In genomic region chr6:111237757-111238260, GRCh38 we compare ENCODE assay signal across 1 cellular context.
TF ChIP-seq lines count a peak whose summit lies in the region.

No MANE protein-coding gene starts in this region.

TF ChIP-seq in HepG2, 621 proteins besides CTCF, POLR2A, EP300 and RAD21:
- TF ChIP-seq ZHX2 (IDR thresholded peaks at IDR 0.05; ENCODE audit: low read depth), result no peak
- no peak for TF ChIP-seq ZHX2 (CRISPR knock-in tag; IDR thresholded peaks at IDR 0.05; ENCODE audit: borderline replicate concordance)
- no peak for TF ChIP-seq RFX1 (IDR thresholded peaks at IDR 0.05)
- TF ChIP-seq FIP1L1 (IDR thresholded peaks at IDR 0.05; ENCODE audit: borderline replicate concordance, insufficient read depth, low read depth, low read length), result no peak
- TF ChIP-seq ZZZ3 (CRISPR knock-in tag; IDR thresholded peaks at IDR 0.05; ENCODE audit: borderline replicate concordance), result no peak
- TF ChIP-seq KLF15 (CRISPR knock-in tag; IDR thresholded peaks at IDR 0.05; ENCODE audit: borderline replicate concordance), result no peak
- TF ChIP-seq ZBTB20 (CRISPR knock-in tag; IDR thresholded peaks at IDR 0.05; ENCODE audit: borderline replicate concordance, low read depth), result no peak
- TF ChIP-seq ZSCAN30 (CRISPR knock-in tag; IDR thresholded peaks at IDR 0.05), result no peak
- no peak for TF ChIP-seq CENPX (CRISPR knock-in tag; IDR thresholded peaks at IDR 0.05)
